Comparison of ENCODE assay signal across 1 cellular context in the genomic region with DNA sequence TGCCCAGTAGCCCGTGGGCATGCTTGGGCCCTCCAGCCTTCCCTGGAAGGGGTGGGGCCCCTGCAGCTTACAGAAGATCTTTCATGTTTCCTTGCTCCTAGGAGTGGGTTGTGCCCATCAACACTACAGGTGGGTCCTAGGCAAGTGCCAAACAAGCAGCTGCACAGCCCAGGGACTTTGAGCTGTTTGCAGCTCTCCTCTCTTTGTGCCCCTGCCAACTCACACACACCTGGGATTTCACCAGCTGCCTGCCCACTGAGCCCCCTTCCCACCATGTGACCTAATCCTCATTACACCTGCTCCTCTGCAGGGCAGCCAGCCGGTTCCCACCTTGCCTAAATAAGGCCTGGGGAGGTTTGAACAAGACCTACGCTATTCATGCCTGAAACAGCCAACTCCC.
TF ChIP-seq lines count a peak whose summit lies in the region.

No MANE protein-coding gene starts in this region.

TF ChIP-seq in HepG2, 621 proteins besides CTCF, POLR2A, EP300 and RAD21 (continued from another document):
- TF ChIP-seq, protein P1, sequence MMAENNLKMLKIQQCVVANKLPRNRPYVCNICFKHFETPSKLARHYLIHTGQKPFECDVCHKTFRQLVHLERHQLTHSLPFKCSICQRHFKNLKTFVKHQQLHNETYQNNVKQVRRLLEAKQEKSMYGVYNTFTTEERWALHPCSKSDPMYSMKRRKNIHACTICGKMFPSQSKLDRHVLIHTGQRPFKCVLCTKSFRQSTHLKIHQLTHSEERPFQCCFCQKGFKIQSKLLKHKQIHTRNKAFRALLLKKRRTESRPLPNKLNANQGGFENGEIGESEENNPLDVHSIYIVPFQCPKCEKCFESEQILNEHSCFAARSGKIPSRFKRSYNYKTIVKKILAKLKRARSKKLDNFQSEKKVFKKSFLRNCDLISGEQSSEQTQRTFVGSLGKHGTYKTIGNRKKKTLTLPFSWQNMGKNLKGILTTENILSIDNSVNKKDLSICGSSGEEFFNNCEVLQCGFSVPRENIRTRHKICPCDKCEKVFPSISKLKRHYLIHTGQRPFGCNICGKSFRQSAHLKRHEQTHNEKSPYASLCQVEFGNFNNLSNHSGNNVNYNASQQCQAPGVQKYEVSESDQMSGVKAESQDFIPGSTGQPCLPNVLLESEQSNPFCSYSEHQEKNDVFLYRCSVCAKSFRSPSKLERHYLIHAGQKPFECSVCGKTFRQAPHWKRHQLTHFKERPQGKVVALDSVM (CRISPR knock-in tag; IDR thresholded peaks at IDR 0.05) = no peak
- TF ChIP-seq, protein P2, sequence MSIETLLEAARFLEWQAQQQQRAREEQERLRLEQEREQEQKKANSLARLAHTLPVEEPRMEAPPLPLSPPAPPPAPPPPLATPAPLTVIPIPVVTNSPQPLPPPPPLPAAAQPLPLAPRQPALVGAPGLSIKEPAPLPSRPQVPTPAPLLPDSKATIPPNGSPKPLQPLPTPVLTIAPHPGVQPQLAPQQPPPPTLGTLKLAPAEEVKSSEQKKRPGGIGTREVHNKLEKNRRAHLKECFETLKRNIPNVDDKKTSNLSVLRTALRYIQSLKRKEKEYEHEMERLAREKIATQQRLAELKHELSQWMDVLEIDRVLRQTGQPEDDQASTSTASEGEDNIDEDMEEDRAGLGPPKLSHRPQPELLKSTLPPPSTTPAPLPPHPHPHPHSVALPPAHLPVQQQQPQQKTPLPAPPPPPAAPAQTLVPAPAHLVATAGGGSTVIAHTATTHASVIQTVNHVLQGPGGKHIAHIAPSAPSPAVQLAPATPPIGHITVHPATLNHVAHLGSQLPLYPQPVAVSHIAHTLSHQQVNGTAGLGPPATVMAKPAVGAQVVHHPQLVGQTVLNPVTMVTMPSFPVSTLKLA (IDR thresholded peaks at IDR 0.05) = peak; percentile 79
- 0 out of 2 replicates have a peak, but pooled peaks have one; percentile 6 for TF ChIP-seq HNF4A (CRISPR knock-in tag; IDR thresholded peaks at IDR 0.05)
- TF ChIP-seq, protein P3, sequence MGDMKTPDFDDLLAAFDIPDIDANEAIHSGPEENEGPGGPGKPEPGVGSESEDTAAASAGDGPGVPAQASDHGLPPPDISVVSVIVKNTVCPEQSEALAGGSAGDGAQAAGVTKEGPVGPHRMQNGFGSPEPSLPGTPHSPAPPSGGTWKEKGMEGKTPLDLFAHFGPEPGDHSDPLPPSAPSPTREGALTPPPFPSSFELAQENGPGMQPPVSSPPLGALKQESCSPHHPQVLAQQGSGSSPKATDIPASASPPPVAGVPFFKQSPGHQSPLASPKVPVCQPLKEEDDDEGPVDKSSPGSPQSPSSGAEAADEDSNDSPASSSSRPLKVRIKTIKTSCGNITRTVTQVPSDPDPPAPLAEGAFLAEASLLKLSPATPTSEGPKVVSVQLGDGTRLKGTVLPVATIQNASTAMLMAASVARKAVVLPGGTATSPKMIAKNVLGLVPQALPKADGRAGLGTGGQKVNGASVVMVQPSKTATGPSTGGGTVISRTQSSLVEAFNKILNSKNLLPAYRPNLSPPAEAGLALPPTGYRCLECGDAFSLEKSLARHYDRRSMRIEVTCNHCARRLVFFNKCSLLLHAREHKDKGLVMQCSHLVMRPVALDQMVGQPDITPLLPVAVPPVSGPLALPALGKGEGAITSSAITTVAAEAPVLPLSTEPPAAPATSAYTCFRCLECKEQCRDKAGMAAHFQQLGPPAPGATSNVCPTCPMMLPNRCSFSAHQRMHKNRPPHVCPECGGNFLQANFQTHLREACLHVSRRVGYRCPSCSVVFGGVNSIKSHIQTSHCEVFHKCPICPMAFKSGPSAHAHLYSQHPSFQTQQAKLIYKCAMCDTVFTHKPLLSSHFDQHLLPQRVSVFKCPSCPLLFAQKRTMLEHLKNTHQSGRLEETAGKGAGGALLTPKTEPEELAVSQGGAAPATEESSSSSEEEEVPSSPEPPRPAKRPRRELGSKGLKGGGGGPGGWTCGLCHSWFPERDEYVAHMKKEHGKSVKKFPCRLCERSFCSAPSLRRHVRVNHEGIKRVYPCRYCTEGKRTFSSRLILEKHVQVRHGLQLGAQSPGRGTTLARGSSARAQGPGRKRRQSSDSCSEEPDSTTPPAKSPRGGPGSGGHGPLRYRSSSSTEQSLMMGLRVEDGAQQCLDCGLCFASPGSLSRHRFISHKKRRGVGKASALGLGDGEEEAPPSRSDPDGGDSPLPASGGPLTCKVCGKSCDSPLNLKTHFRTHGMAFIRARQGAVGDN (CRISPR knock-in tag; IDR thresholded peaks at IDR 0.05) = peak; percentile 31
- TF ChIP-seq MAF1 (CRISPR knock-in tag; IDR thresholded peaks at IDR 0.05; ENCODE audit: borderline replicate concordance) = no peak
- no peak for TF ChIP-seq AGO1 (IDR thresholded peaks at IDR 0.05; ENCODE audit: low read depth, low read length, poor library complexity, severe bottlenecking)
- no peak for TF ChIP-seq ZBTB21 (CRISPR knock-in tag; IDR thresholded peaks at IDR 0.05)
- no peak for TF ChIP-seq ARHGAP35 (CRISPR knock-in tag; IDR thresholded peaks at IDR 0.05; ENCODE audit: borderline replicate concordance)
- TF ChIP-seq KDM5B (CRISPR knock-in tag; IDR thresholded peaks at IDR 0.05; ENCODE audit: borderline replicate concordance) = 0 out of 2 replicates have a peak, but pooled peaks have one; percentile 25
- TF ChIP-seq ZNF367 (CRISPR knock-in tag; IDR thresholded peaks at IDR 0.05; ENCODE audit: borderline replicate concordance) = no peak
- TF ChIP-seq, protein P4, sequence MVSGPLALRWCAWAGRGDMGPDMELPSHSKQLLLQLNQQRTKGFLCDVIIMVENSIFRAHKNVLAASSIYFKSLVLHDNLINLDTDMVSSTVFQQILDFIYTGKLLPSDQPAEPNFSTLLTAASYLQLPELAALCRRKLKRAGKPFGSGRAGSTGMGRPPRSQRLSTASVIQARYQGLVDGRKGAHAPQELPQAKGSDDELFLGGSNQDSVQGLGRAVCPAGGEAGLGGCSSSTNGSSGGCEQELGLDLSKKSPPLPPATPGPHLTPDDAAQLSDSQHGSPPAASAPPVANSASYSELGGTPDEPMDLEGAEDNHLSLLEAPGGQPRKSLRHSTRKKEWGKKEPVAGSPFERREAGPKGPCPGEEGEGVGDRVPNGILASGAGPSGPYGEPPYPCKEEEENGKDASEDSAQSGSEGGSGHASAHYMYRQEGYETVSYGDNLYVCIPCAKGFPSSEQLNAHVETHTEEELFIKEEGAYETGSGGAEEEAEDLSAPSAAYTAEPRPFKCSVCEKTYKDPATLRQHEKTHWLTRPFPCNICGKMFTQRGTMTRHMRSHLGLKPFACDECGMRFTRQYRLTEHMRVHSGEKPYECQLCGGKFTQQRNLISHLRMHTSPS (CRISPR knock-in tag; IDR thresholded peaks at IDR 0.05; ENCODE audit: low read depth) = peak; percentile 89; the same call in 1 of the 2 replicates
- TF ChIP-seq CHCHD3 (CRISPR knock-in tag; IDR thresholded peaks at IDR 0.05) = no peak
- no peak for TF ChIP-seq ZNF709 (CRISPR knock-in tag; IDR thresholded peaks at IDR 0.05)
- no peak for TF ChIP-seq AKNA (CRISPR knock-in tag; IDR thresholded peaks at IDR 0.05; ENCODE audit: borderline replicate concordance)
- no peak for TF ChIP-seq EED (CRISPR knock-in tag; IDR thresholded peaks at IDR 0.05)
- TF ChIP-seq ZBTB7B (CRISPR knock-in tag; IDR thresholded peaks at IDR 0.05) = no peak
